ENCODE assay signal across 11 cellular contexts in the genomic region with DNA sequence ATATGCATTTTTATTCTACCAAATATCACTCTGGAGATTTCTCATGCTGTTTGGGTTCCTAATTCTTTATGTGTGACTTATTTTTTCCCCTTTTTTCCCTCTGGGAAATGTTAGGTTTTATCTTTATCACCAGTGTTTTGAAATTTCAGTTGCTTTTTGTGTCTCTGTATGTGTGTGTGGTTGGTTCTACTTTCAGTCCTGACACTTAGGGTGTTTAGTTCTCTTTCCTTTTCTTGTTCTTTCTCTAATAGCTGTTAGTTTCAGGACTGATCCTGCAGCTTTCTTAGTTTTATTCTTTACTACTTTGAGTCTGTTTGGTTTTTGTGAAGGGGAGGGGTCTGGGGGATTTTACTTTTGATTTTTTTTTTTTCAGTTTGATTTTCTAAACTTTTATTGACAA. TPM values are rescaled to one million over a fixed set of nuclear protein-coding genes. Genes with fewer than 3 reads are reported as not detected.
A peak's percentile ranks its signal among the peaks of the same experiment; 100 is the strongest.
DNase-seq lines count a peak whose midpoint lies in the region; ATAC-seq and TF ChIP-seq lines count a peak whose summit lies in the region.
"Had no signal": no experiment of that assay in that cellular context is flagged by ENCODE, and none has a peak within 500 bp of the region (broad histone marks: within the 10 kb centered on the region; RNA-seq: fewer than 3 reads in every experiment).

No MANE protein-coding gene starts in this region.

- peaks cover 3% of the 10 kb centered on the region for H3K9me3 Mint-ChIP-seq in activated naive CD8-positive, alpha-beta T cell treated with anti-CD3 and anti-CD28 coated beads, Interleukin-2, amount 50 U/mL, for 24 hours
- no peaks in the 10 kb centered on the region for H3K9me3 Mint-ChIP-seq in mesothelial cell of epicardium

- peaks cover 0 to 4% (median 0%) of the 10 kb centered on the region in 3 donors for H3K36me3 ChIP-seq in tibial nerve

- peak overlapping the region; percentile 62 for H3K27ac Mint-ChIP-seq in activated naive CD8-positive, alpha-beta T cell treated with anti-CD3 and anti-CD28 coated beads, Interleukin-2, amount 50 U/mL, for 24 hours
- no peak overlapping the region for H3K27ac Mint-ChIP-seq in mesothelial cell of epicardium

- H3K36me3 Mint-ChIP-seq in activated naive CD8-positive, alpha-beta T cell treated with anti-CD3 and anti-CD28 coated beads, Interleukin-2, amount 50 U/mL, for 24 hours (ENCODE audit: low read depth) = peaks cover 17% of the 10 kb centered on the region
- peaks cover 5% of the 10 kb centered on the region for H3K36me3 Mint-ChIP-seq in mesothelial cell of epicardium

- H3K4me1 Mint-ChIP-seq in activated naive CD8-positive, alpha-beta T cell treated with anti-CD3 and anti-CD28 coated beads, Interleukin-2, amount 50 U/mL, for 24 hours = peaks cover 61% of the 10 kb centered on the region
- H3K4me1 Mint-ChIP-seq in mesothelial cell of epicardium = no peaks in the 10 kb centered on the region

- peak overlapping the region; percentile 4 for H3K4me3 Mint-ChIP-seq in activated naive CD8-positive, alpha-beta T cell treated with anti-CD3 and anti-CD28 coated beads, Interleukin-2, amount 50 U/mL, for 24 hours
- no peak overlapping the region for H3K4me3 Mint-ChIP-seq in mesothelial cell of epicardium

- no peak for TF ChIP-seq EP300 in tibial nerve (IDR thresholded peaks at IDR 0.05)

- TF ChIP-seq CTCF in tibial nerve (IDR thresholded peaks at IDR 0.05) = no peak
- TF ChIP-seq CTCF in mesothelial cell of epicardium (IDR thresholded peaks at IDR 0.05; ENCODE audit: unreplicated experiment) = no peak

- no peak overlapping the region for H3K4me3 ChIP-seq in tibial nerve

- no peak overlapping the region for H3K27ac ChIP-seq in tibial nerve

- TF ChIP-seq POLR2A in tibial nerve (IDR thresholded peaks at IDR 0.05) = no peak

- H3K9me3 ChIP-seq in tibial nerve = no peaks in the 10 kb centered on the region

- H3K27me3 Mint-ChIP-seq in activated naive CD8-positive, alpha-beta T cell treated with anti-CD3 and anti-CD28 coated beads, Interleukin-2, amount 50 U/mL, for 24 hours = no peaks in the 10 kb centered on the region
- H3K27me3 Mint-ChIP-seq in mesothelial cell of epicardium (ENCODE audit: low read depth) = no peaks in the 10 kb centered on the region

- H3K27me3 ChIP-seq in tibial nerve = no peaks in the 10 kb centered on the region

- DNase-seq in activated naive CD8-positive, alpha-beta T cell treated with anti-CD3 and anti-CD28 coated beads, Interleukin-2, amount 50 U/mL, for 24 hours = no peak
- DNase-seq in tibial nerve (ENCODE audit: low spot score in 2 of 2) = no peak
- DNase-seq in SHP77 (lab: John Stamatoyannopoulos, UW) = no peak
- DNase-seq in NCI-H2171 treated with DMSO at 0.1 percent for 48 hours (lab: John Stamatoyannopoulos, UW) = no peak
- DNase-seq in mesothelial cell of epicardium (ENCODE audit: low spot score in 2 of 2, unreplicated experiment in 2 of 2) = no peak
- DNase-seq: SHP77 treated with DMSO at 0.1 percent for 48 hours, small intestine, trophoblast cell had no signal

- peaks cover 0 to 36% (median 0%) of the 10 kb centered on the region in 4 donors for H3K4me1 ChIP-seq in tibial nerve

- ATAC-seq in GM18499 (IDR thresholded peaks at IDR 0.05; ENCODE audit: insufficient read depth, unreplicated experiment) (peak; percentile 84), GM19467 (IDR thresholded peaks at IDR 0.05; ENCODE audit: unreplicated experiment) (peak; percentile 91), HG03135 (IDR thresholded peaks at IDR 0.05; ENCODE audit: unreplicated experiment) (peak; percentile 87)
- ATAC-seq in activated naive CD8-positive, alpha-beta T cell treated with anti-CD3 and anti-CD28 coated beads, Interleukin-2, amount 50 U/mL, for 24 hours = peak; percentile 89

RNA-seq across cellular contexts. Expression of gene PPM1B, which starts 23.1 kb away (rescaled TPM):
- total RNA-seq in tibial nerve = 10 to 100 TPM; 35.1 to 72.6 (median 61.5) TPM
- 36.4 to 43.4 TPM (median 37.4 TPM) in 3 replicates for total RNA-seq in mesothelial cell of epicardium
